ENCODE assay signal across 20 cellular contexts in the genomic region with DNA sequence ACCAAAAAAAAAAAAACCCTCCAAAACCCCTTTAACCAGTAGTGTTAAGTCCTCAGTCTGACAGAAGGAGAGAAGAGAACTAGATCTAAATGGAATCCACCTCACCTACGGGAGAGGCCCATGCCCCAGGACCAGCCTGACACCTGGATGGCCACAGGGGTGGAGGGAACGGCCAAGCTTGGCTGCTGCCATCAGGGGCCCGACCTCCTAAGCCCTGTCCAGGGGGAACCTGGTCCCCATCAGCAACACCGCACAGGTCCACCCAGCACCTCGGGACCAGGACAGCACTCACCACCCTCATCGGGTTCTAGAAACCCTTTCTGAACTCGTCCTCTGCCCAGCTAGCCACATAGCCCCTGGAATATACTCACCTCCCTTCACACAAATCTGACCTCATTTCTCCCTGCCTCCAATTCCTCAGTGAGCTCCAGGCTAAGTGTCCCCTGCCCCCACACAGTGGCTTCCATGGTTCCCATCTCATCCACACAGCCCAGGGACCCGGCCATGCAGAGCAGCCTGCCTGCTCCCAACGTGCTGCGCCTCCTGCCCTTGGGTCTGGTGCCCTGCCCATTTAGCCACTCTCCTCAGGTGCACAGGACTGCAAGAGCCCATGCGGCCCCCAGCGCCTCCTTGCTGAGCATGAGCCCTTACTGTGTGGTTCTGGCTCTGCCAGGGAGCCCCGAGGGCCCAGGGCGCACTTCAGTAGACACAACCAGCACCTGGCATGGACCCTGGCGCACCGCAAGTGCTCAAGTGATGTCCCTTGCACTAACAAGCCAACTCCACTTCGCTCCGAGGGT. TPM values are rescaled to one million over a fixed set of nuclear protein-coding genes. Genes with fewer than 3 reads are reported as not detected.
A peak's percentile ranks its signal among the peaks of the same experiment; 100 is the strongest.
DNase-seq lines count a peak whose midpoint lies in the region; ATAC-seq, FAIRE-seq and TF ChIP-seq lines count a peak whose summit lies in the region.
"Had no signal": no experiment of that assay in that cellular context is flagged by ENCODE, and none has a peak within 500 bp of the region (broad histone marks: within the 10 kb centered on the region; RNA-seq: fewer than 3 reads in every experiment).

No MANE protein-coding gene starts in this region.

- intact Hi-C loops in activated CD4-positive, alpha-beta T cell treated with anti-CD3 and anti-CD28 coated beads for 36 hours (cut with DNase I, micrococcal nuclease) = no loop called here
- intact Hi-C loops in GM12878 (cut with micrococcal nuclease; ENCODE audit: unreplicated experiment) = no loop called here
- intact Hi-C loops in natural killer cell (cut with micrococcal nuclease) = no loop called here

- H3K4me3 Mint-ChIP-seq in activated CD4-positive, alpha-beta T cell treated with anti-CD3 and anti-CD28 coated beads for 36 hours = no peak overlapping the region
- peak overlapping the region; percentile 49 for H3K4me3 Mint-ChIP-seq in natural killer cell

- TF ChIP-seq RAD21 in GM12878 (IDR thresholded peaks at IDR 0.05; ENCODE audit: insufficient read depth, low read depth, low read length) = no peak

- H3K9me3 ChIP-seq in GM12878 (replicated peaks; ENCODE audit: control insufficient read depth, insufficient read depth, low read length) = no peaks in the 10 kb centered on the region
- H3K9me3 ChIP-seq: pancreas had no signal

- H3K27me3 ChIP-seq in GM12878 (replicated peaks in 1 of 2; ENCODE audit: control insufficient read depth in 2 of 2, insufficient read depth in 2 of 2, low read length in 1 of 2) = no peaks in the 10 kb centered on the region
- H3K27me3 ChIP-seq: pancreas had no signal

- H3K36me3 Mint-ChIP-seq in activated CD4-positive, alpha-beta T cell treated with anti-CD3 and anti-CD28 coated beads for 36 hours (ENCODE audit: low read depth) = peaks cover 75% of the 10 kb centered on the region
- H3K36me3 Mint-ChIP-seq in natural killer cell = peaks cover 17% of the 10 kb centered on the region

- peaks cover 56% of the 10 kb centered on the region for H3K4me1 Mint-ChIP-seq in activated CD4-positive, alpha-beta T cell treated with anti-CD3 and anti-CD28 coated beads for 36 hours
- peaks cover 28 to 44% of the 10 kb centered on the region in 2 donors for H3K4me1 Mint-ChIP-seq in natural killer cell

- POLR2A ChIA-PET in activated CD4-positive, alpha-beta T cell treated with anti-CD3 and anti-CD28 coated beads for 36 hours (lab: Charles Lee) = interaction anchor here (0.6 kb wide), 2 partner anchors 15 to 38 kb away, joined by 5 to 6 read pairs; no protein-coding TSS in a partner anchor
- POLR2A ChIA-PET in GM12878 (lab: Charles Lee) = interaction anchor here (1.0 to 1.1 kb wide), 2 partner anchors 11 to 19 kb away, joined by 3 to 7 read pairs; no protein-coding TSS in a partner anchor

- no peak for ATAC-seq in activated CD4-positive, alpha-beta T cell treated with anti-CD3 and anti-CD28 coated beads for 36 hours
- ATAC-seq in GM12878 = no peak; the same call in 2 of the 3 replicates
- ATAC-seq in natural killer cell = no peak
- ATAC-seq in GM19463 (IDR thresholded peaks at IDR 0.05; ENCODE audit: unreplicated experiment) = no peak
- no peak for ATAC-seq in GM18858 (IDR thresholded peaks at IDR 0.05; ENCODE audit: unreplicated experiment)
- ATAC-seq: pancreas had no signal

- SMC1A ChIA-PET in GM12878 (lab: Charles Lee; ENCODE audit: uncharacterized antibody, unreplicated experiment) = interaction anchor here (0.7 to 1.9 kb wide), 5 partner anchors 18 to 303 kb away, joined by 3 to 7 read pairs (median 3); no protein-coding TSS in a partner anchor

- TF ChIP-seq POLR2A in GM12891 (IDR thresholded peaks at IDR 0.05; ENCODE audit: low read depth, low read length) (0 out of 2 replicates have a peak, but pooled peaks have one; percentile 23), GM12878 (IDR thresholded peaks at IDR 0.05; ENCODE audit: low read depth, low read length) (0 out of 2 replicates have a peak, but pooled peaks have one; percentile 33)

- TF ChIP-seq CTCF in GM12878 (IDR thresholded peaks at IDR 0.05 in 2 of 3, conservative IDR thresholded peaks at IDR 0.05 in 1 of 3; ENCODE audit: control insufficient read depth in 2 of 3, extremely low read depth in 1 of 3, insufficient read depth in 1 of 3, low read depth in 3 of 3, low read length in 3 of 3) (no peak), natural killer cell (IDR thresholded peaks at IDR 0.05) (no peak)

- peaks cover 20 to 43% of the 10 kb centered on the region in 2 experiments for H3K36me3 ChIP-seq in GM12878 (ENCODE audit: control insufficient read depth in 2 of 2, insufficient read depth in 2 of 2, low read length in 1 of 2)

- H3K9ac ChIP-seq in GM12878 (ENCODE audit: control insufficient read depth, insufficient read depth, low read length) = no peak overlapping the region

- H2AFZ ChIP-seq in GM12878 (ENCODE audit: control insufficient read depth, low read depth, low read length) = no peak overlapping the region
- H2AFZ ChIP-seq: PC-9 had no signal

- no peak overlapping the region for H3K4me2 ChIP-seq in GM12878 (ENCODE audit: control insufficient read depth, insufficient read depth)
- H3K4me2 ChIP-seq: PC-9 had no signal

- no peak overlapping the region for H3K4me3 ChIP-seq in GM12878
- H3K4me3 ChIP-seq: pancreas, PC-9 had no signal

- H4K20me1 ChIP-seq in GM12878 (ENCODE audit: control insufficient read depth, insufficient read depth) = no peaks in the 10 kb centered on the region

- peak overlapping the region; percentile 58 for H3K27ac Mint-ChIP-seq in activated CD4-positive, alpha-beta T cell treated with anti-CD3 and anti-CD28 coated beads for 36 hours
- peak overlapping the region; percentile 50 to 71 for H3K27ac Mint-ChIP-seq in natural killer cell

- H3K27me3 Mint-ChIP-seq in activated CD4-positive, alpha-beta T cell treated with anti-CD3 and anti-CD28 coated beads for 36 hours = no peaks in the 10 kb centered on the region
- H3K27me3 Mint-ChIP-seq in natural killer cell (ENCODE audit: low read depth in 2 of 2) = no peaks in the 10 kb centered on the region

- DNase-seq in activated CD4-positive, alpha-beta T cell treated with anti-CD3 and anti-CD28 coated beads for 36 hours = no peak
- DNase-seq in activated CD4-positive, alpha-beta T cell treated with anti-CD3 and anti-CD28 coated beads for 4 hours = no peak
- DNase-seq in GM12891 (ENCODE audit: insufficient read length, low spot score) (no peak), GM12878 (ENCODE audit: low read depth, low spot score) (no peak), natural killer cell (no peak), COLO668 (lab: John Stamatoyannopoulos, UW; ENCODE audit: unreplicated experiment) (no peak)
- DNase-seq: C1 segment of cervical spinal cord; central memory CD4-positive, alpha-beta T cell; DMS79 treated with DMSO at 0.1 percent for 48 hours; KG1; NCI-H2081 treated with DMSO at 0.1 percent for 48 hours; NCI-H69; PC-9; small intestine; trophoblast cell had no signal

- TF ChIP-seq EP300 in GM12878 (IDR thresholded peaks at IDR 0.05; ENCODE audit: borderline replicate concordance in 1 of 2, control insufficient read depth in 1 of 2, low read depth in 2 of 2, low read length in 2 of 2) = no peak

- CTCF ChIA-PET in activated CD4-positive, alpha-beta T cell treated with anti-CD3 and anti-CD28 coated beads for 36 hours (lab: Charles Lee) = interaction anchor here (1.0 to 1.5 kb wide), 3 partner anchors 12 to 93 kb away, joined by 3 to 6 read pairs (median 3); no protein-coding TSS in a partner anchor
- CTCF ChIA-PET in GM12878 (lab: Yijun Ruan, JAX) = interaction anchor here (0.9 to 2.3 kb wide), 5 partner anchors 10 to 303 kb away, joined by 3 to 14 read pairs (median 3); no protein-coding TSS in a partner anchor

- H3K4me1 ChIP-seq in GM12878 (ENCODE audit: control insufficient read depth, insufficient read depth, low read length) = no peaks in the 10 kb centered on the region
- H3K4me1 ChIP-seq: pancreas had no signal

- 85% methylated on average over 17 of the region's 18 CpGs for WGBS in GM12878 (ENCODE audit: insufficient coverage, insufficient replicate concordance, low lambda C conversion rate, missing lambda C conversion rate)

- no peaks in the 10 kb centered on the region for H3K9me3 Mint-ChIP-seq in activated CD4-positive, alpha-beta T cell treated with anti-CD3 and anti-CD28 coated beads for 36 hours (ENCODE audit: low read depth)
- no peaks in the 10 kb centered on the region for H3K9me3 Mint-ChIP-seq in natural killer cell

- H3K27ac ChIP-seq in GM12878 (ENCODE audit: control insufficient read depth, insufficient read depth) = no peak overlapping the region
- H3K27ac ChIP-seq: pancreas, PC-9, VCaP had no signal

- in situ Hi-C loops in GM12878 (cut with MboI) = no loop called here

- RAD21 ChIA-PET in GM12878 (lab: Charles Lee; ENCODE audit: unreplicated experiment) = interaction anchor here (1.0 to 1.7 kb wide), 3 partner anchors 78 to 91 kb away, joined by 3 to 7 read pairs (median 4); no protein-coding TSS in a partner anchor

- no peaks in the 10 kb centered on the region for H3K79me2 ChIP-seq in GM12878 (ENCODE audit: control insufficient read depth, insufficient read depth, low read length)

- FAIRE-seq in GM12891 (lab: Jason Lieb, UNC) (no peak), GM12878 (lab: Jason Lieb, UNC) (no peak)
- FAIRE-seq: keratinocyte, pancreas, small intestine had no signal

- BruUV-seq in GM12878 (replicated peaks; lab: Mats Ljungman, UMichigan) = no TSS peak

RNA-seq across cellular contexts. Expression of gene CYTH1, which starts 18.3 kb away (rescaled TPM):
- total RNA-seq in activated CD4-positive, alpha-beta T cell treated with anti-CD3 and anti-CD28 coated beads for 36 hours = 100 to 1,000 TPM; 109 to 130 TPM
- 171 TPM for polyA plus RNA-seq in GM12891 (2012; ENCODE audit: low read depth, missing spikeins)
- 559 and 619 TPM in 2 replicates for total RNA-seq in GM12878 (2013; cell fraction: nucleolus; rRNA removed)
- 92.6 and 97.8 TPM in 2 replicates for total RNA-seq in GM12878 (2014; rRNA removed)
- 130 and 134 TPM in 2 replicates for total RNA-seq in GM12878 (2014; rRNA removed; fragmentation: Illumina TruSeq; extraction: Trizol)
- total RNA-seq in GM12878 (2021) = 165 and 167 TPM in 2 replicates
- 88.3 TPM for polyA plus RNA-seq in GM12878 (2011; ENCODE audit: low read depth)
- polyA plus RNA-seq in GM12878 (2011; rRNA removed) = 141 and 188 TPM in 2 replicates
- 170 and 179 TPM in 2 replicates for polyA plus RNA-seq in GM12878 (2011; cell fraction: cytosol; rRNA removed)
- 778 and 997 TPM in 2 replicates for polyA plus RNA-seq in GM12878 (2011; cell fraction: nucleus; rRNA removed)
- polyA plus RNA-seq in GM12878 (2012) = 136 and 161 TPM in 2 replicates
- polyA plus RNA-seq in GM12878 (2014; fragmentation: Illumina TruSeq; extraction: Trizol) = 160 and 179 TPM in 2 replicates
- 10 to 100 TPM in 1 of 2 experiments, 1 to 10 TPM in 1; 6.6 to 11.8 TPM for polyA plus RNA-seq in GM12878 (2014; fragmentation: Nextera tagmentation; extraction: Ambion mirVana)
- 162 and 172 TPM in 2 replicates for polyA plus RNA-seq in GM12878 (2014; rRNA removed)
- polyA plus RNA-seq in GM12878 (2016; fragmentation: Nextera tagmentation; extraction: Ambion mirVana) = 100 to 1,000 TPM; 138 to 153 TPM
- polyA minus RNA-seq in GM12878 (2011; rRNA and poly(A)+ RNA removed) = 135 and 140 TPM in 2 replicates
- 38.6 and 44.8 TPM in 2 replicates for polyA minus RNA-seq in GM12878 (2011; cell fraction: cytosol; rRNA and poly(A)+ RNA removed)
- polyA minus RNA-seq in GM12878 (2011; cell fraction: nucleus; rRNA and poly(A)+ RNA removed) = 165 and 192 TPM in 2 replicates
- 100 to 1,000 TPM; 437 to 514 (median 457) TPM for total RNA-seq in natural killer cell

RNA-seq across cellular contexts. Expression of gene USP36, which starts 40.3 kb away (rescaled TPM):
- 10 to 100 TPM; 90.1 to 92.5 TPM for total RNA-seq in activated CD4-positive, alpha-beta T cell treated with anti-CD3 and anti-CD28 coated beads for 36 hours
- polyA plus RNA-seq in GM12891 (2012; ENCODE audit: low read depth, missing spikeins) = 27.4 TPM
- 132 and 138 TPM in 2 replicates for total RNA-seq in GM12878 (2013; cell fraction: nucleolus; rRNA removed)
- 13.6 and 19.7 TPM in 2 replicates for total RNA-seq in GM12878 (2014; rRNA removed)
- 15.6 and 18.5 TPM in 2 replicates for total RNA-seq in GM12878 (2014; rRNA removed; fragmentation: Illumina TruSeq; extraction: Trizol)
- total RNA-seq in GM12878 (2021) = 65.7 and 72.6 TPM in 2 replicates
- 30.5 TPM for polyA plus RNA-seq in GM12878 (2011; ENCODE audit: low read depth)
- polyA plus RNA-seq in GM12878 (2011; rRNA removed) = 19.2 and 35.0 TPM in 2 replicates
- 25.6 and 32.8 TPM in 2 replicates for polyA plus RNA-seq in GM12878 (2011; cell fraction: cytosol; rRNA removed)
- 105 and 115 TPM in 2 replicates for polyA plus RNA-seq in GM12878 (2011; cell fraction: nucleus; rRNA removed)
- 45.1 and 52.4 TPM in 2 replicates for polyA plus RNA-seq in GM12878 (2012)
- polyA plus RNA-seq in GM12878 (2014; fragmentation: Illumina TruSeq; extraction: Trizol) = 36.0 and 43.0 TPM in 2 replicates
- polyA plus RNA-seq in GM12878 (2014; fragmentation: Nextera tagmentation; extraction: Ambion mirVana) = 10 to 100 TPM in 1 of 2 experiments, 1 to 10 TPM in 1; 7.2 to 12.4 TPM
- 33.1 and 41.6 TPM in 2 replicates for polyA plus RNA-seq in GM12878 (2014; rRNA removed)
- 10 to 100 TPM; 34.1 to 34.8 TPM for polyA plus RNA-seq in GM12878 (2016; fragmentation: Nextera tagmentation; extraction: Ambion mirVana)
- 43.5 and 52.6 TPM in 2 replicates for polyA minus RNA-seq in GM12878 (2011; rRNA and poly(A)+ RNA removed)
- polyA minus RNA-seq in GM12878 (2011; cell fraction: cytosol; rRNA and poly(A)+ RNA removed) = 8.3 and 19.9 TPM in 2 replicates
- polyA minus RNA-seq in GM12878 (2011; cell fraction: nucleus; rRNA and poly(A)+ RNA removed) = 28.8 and 38.0 TPM in 2 replicates
- total RNA-seq in natural killer cell = 100 to 1,000 TPM; 241 to 304 (median 270) TPM
